ENCODE assay signal across 8 cellular contexts in the genomic region with DNA sequence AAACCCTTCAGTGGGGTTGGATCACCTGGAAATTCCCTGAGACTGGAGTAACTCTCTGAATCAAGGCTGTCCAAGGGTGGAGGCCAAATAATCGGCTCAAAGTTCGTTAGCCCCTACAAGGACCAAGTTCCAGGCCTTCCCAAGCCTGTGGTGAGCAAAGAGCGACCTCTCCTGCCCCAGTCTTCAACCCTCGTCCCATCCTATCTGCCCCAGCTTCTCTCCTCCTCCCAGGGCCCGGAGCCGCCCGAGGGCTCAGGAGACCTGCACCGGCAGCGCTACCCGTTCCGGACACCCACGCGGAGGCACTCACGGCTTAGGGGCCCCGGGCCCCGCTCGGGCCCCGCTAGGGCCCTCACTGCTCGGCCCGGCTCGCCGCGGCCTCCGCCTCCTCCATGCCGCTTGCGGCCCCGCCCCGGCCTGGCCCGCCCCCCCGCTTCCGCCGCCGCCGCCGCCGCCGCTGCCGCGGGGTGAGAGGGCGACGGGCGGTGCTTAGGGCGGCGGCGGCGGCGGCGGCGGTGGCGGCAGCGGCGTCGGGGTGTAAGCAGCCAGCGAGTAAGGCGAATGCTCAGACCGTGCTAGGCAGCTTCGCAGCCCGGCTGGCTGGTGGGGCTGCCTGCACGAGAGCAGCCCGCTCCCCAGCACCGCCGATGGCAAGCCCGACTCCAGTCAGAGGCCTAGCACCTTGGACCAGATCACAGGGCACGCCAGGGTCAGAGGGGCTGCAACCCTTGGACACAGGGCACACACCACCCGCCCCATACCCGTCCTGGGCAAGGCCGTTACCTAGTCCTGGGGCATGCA. TPM values are rescaled to one million over a fixed set of nuclear protein-coding genes. Genes with fewer than 3 reads are reported as not detected.
DNase-seq lines count a peak whose midpoint lies in the region; ATAC-seq and TF ChIP-seq lines count a peak whose summit lies in the region.

Gene POMGNT1 (minus strand): TSS at position 409 of the 801 bp plus-strand sequence. CDS start 613 bp downstream, outside the sequence.

- TF ChIP-seq CTCF in liver (IDR thresholded peaks at IDR 0.05; ENCODE audit: low read depth, low read length, missing input control), result no peak

- under 1% methylated on average over 67 of the region's 67 CpGs for WGBS in liver

- intact Hi-C loops in activated CD4-positive, alpha-beta T cell treated with anti-CD3 and anti-CD28 coated beads, Interleukin-2, amount 10 ng/mL, durations not matched to agents 24 days and 14 days (cut with micrococcal nuclease), result loop anchor here (2.0 to 5.0 kb wide), 2 partner anchors 19 to 446 kb away; partner anchors contain the start of gene IPP

- peaks cover 7 to 14% (median 11%) of the 10 kb centered on the region in 4 donors for H3K36me3 ChIP-seq in liver (ENCODE audit: control insufficient read depth in 4 of 4, insufficient read depth in 3 of 4, low read depth in 1 of 4, low read length in 3 of 4)

- peak within 1 kb of the TSS; percentile 72 to 96 (median 90) for H3K4me3 ChIP-seq in liver (ENCODE audit: low read depth in 1 of 3, low read length in 3 of 3)

- DNase-seq in A172 (ENCODE audit: low spot score) (peak; percentile 44), NCI-H2196 treated with DMSO at 0.1 percent for 48 hours (lab: John Stamatoyannopoulos, UW; ENCODE audit: unreplicated experiment) (peak; percentile 64), dedifferentiated amniotic fluid mesenchymal stem cell (ENCODE audit: extremely low spot score) (peak; percentile 35)
- peak; percentile 96 for DNase-seq in activated CD4-positive, alpha-beta T cell treated with anti-CD3 and anti-CD28 coated beads, Interleukin-2, amount 10 ng/mL, durations not matched to agents 24 days and 14 days
- peak; percentile 70 for DNase-seq in stimulated activated CD4-positive, alpha-beta T cell treated with anti-CD3 and anti-CD28 coated beads, Interleukin-4, amount 100 ng/mL, for 24 hours

- peak within 1 kb of the TSS; percentile 77 to 86 for H3K27ac ChIP-seq in liver (ENCODE audit: low read depth in 1 of 2, low read length in 2 of 2)

- peaks cover 2 to 45% (median 29%) of the 10 kb centered on the region in 4 donors for H3K4me1 ChIP-seq in liver (ENCODE audit: control insufficient read depth in 4 of 4, insufficient read depth in 4 of 4, low read length in 3 of 4)

- peaks cover 19% of the 10 kb centered on the region for H3K36me3 Mint-ChIP-seq in activated CD4-positive, alpha-beta T cell treated with anti-CD3 and anti-CD28 coated beads, Interleukin-2, amount 10 ng/mL, durations not matched to agents 24 days and 14 days (ENCODE audit: low read depth)

- peak; percentile 92 for ATAC-seq in GM18498 (IDR thresholded peaks at IDR 0.05; ENCODE audit: unreplicated experiment)
- ATAC-seq in HG02938 (IDR thresholded peaks at IDR 0.05; ENCODE audit: unreplicated experiment), result peak; percentile 77

- peaks cover 20% of the 10 kb centered on the region for H3K4me1 Mint-ChIP-seq in activated CD4-positive, alpha-beta T cell treated with anti-CD3 and anti-CD28 coated beads, Interleukin-2, amount 10 ng/mL, durations not matched to agents 24 days and 14 days

- peaks cover 2% of the 10 kb centered on the region for H3K27me3 Mint-ChIP-seq in activated CD4-positive, alpha-beta T cell treated with anti-CD3 and anti-CD28 coated beads, Interleukin-2, amount 10 ng/mL, durations not matched to agents 24 days and 14 days

- no peaks in the 10 kb centered on the region for H3K27me3 ChIP-seq in liver (ENCODE audit: control insufficient read depth in 4 of 4, insufficient read depth in 4 of 4, low read length in 3 of 4)

- peak within 1 kb of the TSS; percentile 89 for H3K4me3 Mint-ChIP-seq in activated CD4-positive, alpha-beta T cell treated with anti-CD3 and anti-CD28 coated beads, Interleukin-2, amount 10 ng/mL, durations not matched to agents 24 days and 14 days

- H3K9me3 ChIP-seq in liver (ENCODE audit: control insufficient read depth in 4 of 4, low read length in 3 of 4), result no peaks in the 10 kb centered on the region

- no peaks in the 10 kb centered on the region for H3K9me3 Mint-ChIP-seq in activated CD4-positive, alpha-beta T cell treated with anti-CD3 and anti-CD28 coated beads, Interleukin-2, amount 10 ng/mL, durations not matched to agents 24 days and 14 days

- peak; percentile 25 to 49 for TF ChIP-seq RAD21 in liver (IDR thresholded peaks at IDR 0.05)

- peak within 1 kb of the TSS; percentile 80 to 99 for H3K9ac ChIP-seq in liver (ENCODE audit: low read depth in 1 of 2, low read length in 2 of 2)

- H3K27ac Mint-ChIP-seq in activated CD4-positive, alpha-beta T cell treated with anti-CD3 and anti-CD28 coated beads, Interleukin-2, amount 10 ng/mL, durations not matched to agents 24 days and 14 days, result peak within 1 kb of the TSS; percentile 85

TF ChIP-seq in liver, 16 proteins besides CTCF, POLR2A, EP300 and RAD21:
- TF ChIP-seq NR2F2 (IDR thresholded peaks at IDR 0.05) (peak; percentile 66), HNF4A (conservative IDR thresholded peaks at IDR 0.05) (peak; percentile 90 to 93), RXRA (IDR thresholded peaks at IDR 0.05) (peak; percentile 44 to 48), TAF1 (conservative IDR thresholded peaks at IDR 0.05) (no peak), HNF4G (IDR thresholded peaks at IDR 0.05) (peak; percentile 75), EGR1 (IDR thresholded peaks at IDR 0.05; ENCODE audit: low read depth in 2 of 2) (no peak)

RNA-seq across cellular contexts. Expression of gene POMGNT1, which starts in this region (rescaled TPM):
- total RNA-seq in A172 (2014; rRNA removed; shearing (Covaris generic)), result 85.5 and 89.7 TPM in 2 replicates
- 75.1 and 83.0 TPM in 2 replicates for total RNA-seq in activated CD4-positive, alpha-beta T cell treated with anti-CD3 and anti-CD28 coated beads, Interleukin-2, amount 10 ng/mL, durations not matched to agents 24 days and 14 days
- 10 to 100 TPM; 10.3 to 32.0 TPM for total RNA-seq in liver
- 10 to 100 TPM; 30.7 to 31.4 TPM for polyA plus RNA-seq in liver

Comparison
In these comparisons a context has a peak if more than half of its experiments do, and no peak if none do; other contexts are left out.
1. Peak in every context shown above with its lines: DNase-seq, ATAC-seq, H3K4me3 ChIP-seq and H3K27ac ChIP-seq.
2. DNase-seq: peak in every context shown above with its lines; median percentile 96 in activated CD4-positive, alpha-beta T cell treated with anti-CD3 and anti-CD28 coated beads, Interleukin-2, amount 10 ng/mL, durations not matched to agents 24 days and 14 days; 70 in stimulated activated CD4-positive, alpha-beta T cell treated with anti-CD3 and anti-CD28 coated beads, Interleukin-4, amount 100 ng/mL, for 24 hours; 64 in NCI-H2196 treated with DMSO at 0.1 percent for 48 hours; 44 in A172; 35 in dedifferentiated amniotic fluid mesenchymal stem cell.